Comparison of ENCODE assay signal across 1 cellular context in the genomic region with DNA sequence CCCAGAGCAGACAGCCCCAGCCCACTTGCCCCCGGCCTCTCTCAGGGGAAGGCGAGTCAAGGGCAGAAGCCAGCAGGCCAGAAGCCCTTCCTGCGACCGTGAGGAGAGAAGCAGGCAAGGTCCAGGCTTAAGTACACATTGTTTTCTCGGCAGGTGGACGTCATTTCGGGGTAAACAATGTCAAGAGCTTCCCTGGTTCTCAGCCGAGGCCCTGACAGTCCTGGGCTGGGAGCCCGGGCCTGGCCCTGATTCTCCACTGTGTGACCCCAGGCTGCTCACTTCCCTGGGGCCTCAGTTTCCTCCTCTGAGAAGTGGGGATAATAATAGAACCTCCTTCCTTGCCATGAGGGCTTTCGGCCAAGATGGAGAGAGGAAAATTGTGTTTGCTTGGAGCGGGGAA.
A peak's percentile ranks its signal among the peaks of the same experiment; 100 is the strongest.
TF ChIP-seq lines count a peak whose summit lies in the region.

No MANE protein-coding gene starts in this region.

TF ChIP-seq in HepG2, 621 proteins besides CTCF, POLR2A, EP300 and RAD21:
- TF ChIP-seq, protein P1, sequence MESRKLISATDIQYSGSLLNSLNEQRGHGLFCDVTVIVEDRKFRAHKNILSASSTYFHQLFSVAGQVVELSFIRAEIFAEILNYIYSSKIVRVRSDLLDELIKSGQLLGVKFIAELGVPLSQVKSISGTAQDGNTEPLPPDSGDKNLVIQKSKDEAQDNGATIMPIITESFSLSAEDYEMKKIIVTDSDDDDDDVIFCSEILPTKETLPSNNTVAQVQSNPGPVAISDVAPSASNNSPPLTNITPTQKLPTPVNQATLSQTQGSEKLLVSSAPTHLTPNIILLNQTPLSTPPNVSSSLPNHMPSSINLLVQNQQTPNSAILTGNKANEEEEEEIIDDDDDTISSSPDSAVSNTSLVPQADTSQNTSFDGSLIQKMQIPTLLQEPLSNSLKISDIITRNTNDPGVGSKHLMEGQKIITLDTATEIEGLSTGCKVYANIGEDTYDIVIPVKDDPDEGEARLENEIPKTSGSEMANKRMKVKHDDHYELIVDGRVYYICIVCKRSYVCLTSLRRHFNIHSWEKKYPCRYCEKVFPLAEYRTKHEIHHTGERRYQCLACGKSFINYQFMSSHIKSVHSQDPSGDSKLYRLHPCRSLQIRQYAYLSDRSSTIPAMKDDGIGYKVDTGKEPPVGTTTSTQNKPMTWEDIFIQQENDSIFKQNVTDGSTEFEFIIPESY (CRISPR knock-in tag; IDR thresholded peaks at IDR 0.05): no peak
- TF ChIP-seq FOXA1 (IDR thresholded peaks at IDR 0.05) (no peak), FOXA1 (CRISPR knock-in tag; IDR thresholded peaks at IDR 0.05) (peak; percentile 58; the same call in 1 of the 2 replicates), ZNF83 (CRISPR knock-in tag; IDR thresholded peaks at IDR 0.05; ENCODE audit: borderline replicate concordance) (no peak), ZNF687 (CRISPR knock-in tag; IDR thresholded peaks at IDR 0.05) (peak; percentile 23), ZNF207 (IDR thresholded peaks at IDR 0.05; ENCODE audit: borderline replicate concordance) (no peak), ZFY (CRISPR knock-in tag; IDR thresholded peaks at IDR 0.05) (0 out of 2 replicates have a peak, but pooled peaks have one; percentile 8), SP5 (CRISPR knock-in tag; IDR thresholded peaks at IDR 0.05; ENCODE audit: borderline replicate concordance, low read depth) (no peak), ZNF580 (CRISPR knock-in tag; IDR thresholded peaks at IDR 0.05; ENCODE audit: borderline replicate concordance, low read depth) (no peak), ZNF629 (CRISPR knock-in tag; conservative IDR thresholded peaks at IDR 0.05) (peak; percentile 84), ZNF343 (CRISPR knock-in tag; IDR thresholded peaks at IDR 0.05) (no peak), CREM (IDR thresholded peaks at IDR 0.05) (peak; percentile 22; the same call in 1 of the 2 replicates), CREM (CRISPR knock-in tag; IDR thresholded peaks at IDR 0.05) (no peak), ZFX (CRISPR knock-in tag; IDR thresholded peaks at IDR 0.05; ENCODE audit: low read depth) (0 out of 2 replicates have a peak, but pooled peaks have one; percentile 17), ELF3 (CRISPR knock-in tag; IDR thresholded peaks at IDR 0.05) (no peak), PAXIP1 (CRISPR knock-in tag; conservative IDR thresholded peaks at IDR 0.05) (peak; percentile 39; the same call in 1 of the 2 replicates), U2AF2 (IDR thresholded peaks at IDR 0.05; ENCODE audit: low read depth, low read length) (no peak)
- TF ChIP-seq, protein P2, sequence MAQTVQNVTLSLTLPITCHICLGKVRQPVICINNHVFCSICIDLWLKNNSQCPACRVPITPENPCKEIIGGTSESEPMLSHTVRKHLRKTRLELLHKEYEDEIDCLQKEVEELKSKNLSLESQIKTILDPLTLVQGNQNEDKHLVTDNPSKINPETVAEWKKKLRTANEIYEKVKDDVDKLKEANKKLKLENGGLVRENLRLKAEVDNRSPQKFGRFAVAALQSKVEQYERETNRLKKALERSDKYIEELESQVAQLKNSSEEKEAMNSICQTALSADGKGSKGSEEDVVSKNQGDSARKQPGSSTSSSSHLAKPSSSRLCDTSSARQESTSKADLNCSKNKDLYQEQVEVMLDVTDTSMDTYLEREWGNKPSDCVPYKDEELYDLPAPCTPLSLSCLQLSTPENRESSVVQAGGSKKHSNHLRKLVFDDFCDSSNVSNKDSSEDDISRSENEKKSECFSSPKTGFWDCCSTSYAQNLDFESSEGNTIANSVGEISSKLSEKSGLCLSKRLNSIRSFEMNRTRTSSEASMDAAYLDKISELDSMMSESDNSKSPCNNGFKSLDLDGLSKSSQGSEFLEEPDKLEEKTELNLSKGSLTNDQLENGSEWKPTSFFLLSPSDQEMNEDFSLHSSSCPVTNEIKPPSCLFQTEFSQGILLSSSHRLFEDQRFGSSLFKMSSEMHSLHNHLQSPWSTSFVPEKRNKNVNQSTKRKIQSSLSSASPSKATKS (CRISPR knock-in tag; IDR thresholded peaks at IDR 0.05): no peak
- TF ChIP-seq, protein P3, sequence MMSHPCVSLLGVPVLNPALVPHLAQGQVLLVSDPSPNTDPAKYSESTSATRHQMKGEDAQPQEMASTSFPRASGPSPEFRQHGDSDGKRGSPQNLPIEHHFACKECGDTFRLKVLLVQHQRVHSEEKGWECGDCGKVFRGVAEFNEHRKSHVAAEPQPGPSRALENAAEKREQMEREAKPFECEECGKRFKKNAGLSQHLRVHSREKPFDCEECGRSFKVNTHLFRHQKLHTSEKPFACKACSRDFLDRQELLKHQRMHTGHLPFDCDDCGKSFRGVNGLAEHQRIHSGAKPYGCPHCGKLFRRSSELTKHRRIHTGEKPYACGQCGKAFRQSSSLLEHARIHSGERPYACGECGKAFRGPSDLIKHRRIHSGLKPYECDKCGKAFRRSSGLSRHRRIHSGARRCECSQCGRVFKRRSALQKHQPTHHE (CRISPR knock-in tag; IDR thresholded peaks at IDR 0.05; ENCODE audit: borderline replicate concordance): no peak
- TF ChIP-seq, protein P4, sequence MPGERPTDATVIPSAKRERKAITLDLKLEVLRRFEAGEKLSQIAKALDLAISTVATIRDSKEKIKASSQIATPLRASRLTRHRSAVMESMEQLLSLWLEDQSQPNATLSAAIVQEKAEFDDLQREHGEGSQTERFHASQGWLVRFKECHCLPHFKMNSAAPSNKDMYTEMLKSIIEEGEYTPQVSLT (CRISPR knock-in tag; IDR thresholded peaks at IDR 0.05; ENCODE audit: borderline replicate concordance, low read depth): no peak
- TF ChIP-seq, protein P5, sequence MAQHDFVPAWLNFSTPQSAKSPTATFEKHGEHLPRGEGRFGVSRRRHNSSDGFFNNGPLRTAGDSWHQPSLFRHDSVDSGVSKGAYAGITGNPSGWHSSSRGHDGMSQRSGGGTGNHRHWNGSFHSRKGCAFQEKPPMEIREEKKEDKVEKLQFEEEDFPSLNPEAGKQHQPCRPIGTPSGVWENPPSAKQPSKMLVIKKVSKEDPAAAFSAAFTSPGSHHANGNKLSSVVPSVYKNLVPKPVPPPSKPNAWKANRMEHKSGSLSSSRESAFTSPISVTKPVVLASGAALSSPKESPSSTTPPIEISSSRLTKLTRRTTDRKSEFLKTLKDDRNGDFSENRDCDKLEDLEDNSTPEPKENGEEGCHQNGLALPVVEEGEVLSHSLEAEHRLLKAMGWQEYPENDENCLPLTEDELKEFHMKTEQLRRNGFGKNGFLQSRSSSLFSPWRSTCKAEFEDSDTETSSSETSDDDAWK (CRISPR knock-in tag; IDR thresholded peaks at IDR 0.05): no peak
